8 cellular contexts compared by ENCODE assay signal in genomic region chr2:25279091-25279651, GRCh38.
A peak's percentile ranks its signal among the peaks of the same experiment; 100 is the strongest.
DNase-seq lines count a peak whose midpoint lies in the region; ATAC-seq and TF ChIP-seq lines count a peak whose summit lies in the region.

No MANE protein-coding gene starts in this region.

- POLR2A ChIA-PET in naive thymus-derived CD8-positive, alpha-beta T cell (lab: Charles Lee): interaction anchor here (0.7 to 8.8 kb wide), 7 partner anchors 12 to 60 kb away, joined by 3 to 358 read pairs (median 44); no protein-coding TSS in a partner anchor

- no peaks in the 10 kb centered on the region for H3K36me3 ChIP-seq in colonic mucosa

- no peaks in the 10 kb centered on the region for H3K9me3 Mint-ChIP-seq in T-helper 2 cell treated with Interferon-gamma antibody and Interleukin-4, amounts not matched to agents 5 μg/mL and 100 μg/mL, for 36 hours
- H3K9me3 Mint-ChIP-seq in naive thymus-derived CD8-positive, alpha-beta T cell: no peaks in the 10 kb centered on the region

- no peaks in the 10 kb centered on the region for H3K27me3 ChIP-seq in colonic mucosa

- H3K9ac ChIP-seq in colonic mucosa (ENCODE audit: low read depth in 2 of 2, low read length in 2 of 2): no peak overlapping the region

- DNase-seq in T-helper 2 cell treated with Interferon-gamma antibody and Interleukin-4, amounts not matched to agents 5 μg/mL and 100 μg/mL, for 36 hours (ENCODE audit: low spot score): no peak
- DNase-seq in T-helper 2 cell (no peak), NCI-H446 treated with DMSO at 0.1 percent for 48 hours (lab: John Stamatoyannopoulos, UW) (peak; percentile 54), colonic mucosa (peak; percentile 63), NCI-H1048 (lab: John Stamatoyannopoulos, UW) (no peak), NCI-H774 (lab: John Stamatoyannopoulos, UW) (no peak)
- DNase-seq in naive thymus-derived CD8-positive, alpha-beta T cell: peak in 1 of 10 donors; percentile 39

- no peaks in the 10 kb centered on the region for H3K9me3 ChIP-seq in colonic mucosa

- H3K4me3 ChIP-seq in colonic mucosa: no peak overlapping the region

- H3K27me3 Mint-ChIP-seq in T-helper 2 cell treated with Interferon-gamma antibody and Interleukin-4, amounts not matched to agents 5 μg/mL and 100 μg/mL, for 36 hours (ENCODE audit: low read depth): no peaks in the 10 kb centered on the region
- no peaks in the 10 kb centered on the region for H3K27me3 Mint-ChIP-seq in naive thymus-derived CD8-positive, alpha-beta T cell

- peaks cover 31% of the 10 kb centered on the region for H3K36me3 Mint-ChIP-seq in T-helper 2 cell treated with Interferon-gamma antibody and Interleukin-4, amounts not matched to agents 5 μg/mL and 100 μg/mL, for 36 hours (ENCODE audit: low read depth)
- H3K36me3 Mint-ChIP-seq in naive thymus-derived CD8-positive, alpha-beta T cell: peaks cover 0 to 30% (median 12%) of the 10 kb centered on the region in 3 donors

- peak; percentile 74 for ATAC-seq in HG02759 (IDR thresholded peaks at IDR 0.05; ENCODE audit: unreplicated experiment)
- ATAC-seq in naive thymus-derived CD8-positive, alpha-beta T cell: no peak

- H3K4me1 ChIP-seq in colonic mucosa: no peaks in the 10 kb centered on the region

- H3K4me1 Mint-ChIP-seq in T-helper 2 cell treated with Interferon-gamma antibody and Interleukin-4, amounts not matched to agents 5 μg/mL and 100 μg/mL, for 36 hours (ENCODE audit: low read depth): peaks cover 45% of the 10 kb centered on the region
- peaks cover 36 to 85% (median 75%) of the 10 kb centered on the region in 4 donors for H3K4me1 Mint-ChIP-seq in naive thymus-derived CD8-positive, alpha-beta T cell

- H3K27ac ChIP-seq in colonic mucosa: peak overlapping the region; percentile 4

- no peak for TF ChIP-seq CTCF in colonic mucosa (IDR thresholded peaks at IDR 0.05)

- intact Hi-C loops in colonic mucosa (cut with DNase I): no loop called here

- peak overlapping the region; percentile 82 for H3K27ac Mint-ChIP-seq in T-helper 2 cell treated with Interferon-gamma antibody and Interleukin-4, amounts not matched to agents 5 μg/mL and 100 μg/mL, for 36 hours
- H3K27ac Mint-ChIP-seq in naive thymus-derived CD8-positive, alpha-beta T cell: peak overlapping the region; percentile 92 to 100 (median 96)

- H3K4me3 Mint-ChIP-seq in T-helper 2 cell treated with Interferon-gamma antibody and Interleukin-4, amounts not matched to agents 5 μg/mL and 100 μg/mL, for 36 hours: peak overlapping the region; percentile 67
- H3K4me3 Mint-ChIP-seq in naive thymus-derived CD8-positive, alpha-beta T cell: peak overlapping the region; percentile 61 to 88 (median 74)

Comparison
In these comparisons a context has a peak if more than half of its experiments do, and no peak if none do; other contexts are left out.
1. DNase-seq: peak in NCI-H446 treated with DMSO at 0.1 percent for 48 hours (single experiment) and colonic mucosa (single experiment); none in T-helper 2 cell treated with Interferon-gamma antibody and Interleukin-4, amounts not matched to agents 5 μg/mL and 100 μg/mL, for 36 hours (single experiment), T-helper 2 cell (0 of 5), NCI-H1048 (single experiment) and NCI-H774 (single experiment).